Comparison of ENCODE assay signal across 18 cellular contexts in genomic region chr20:47257256-47257655, GRCh38.
DNase-seq lines count a peak whose midpoint lies in the region; FAIRE-seq and TF ChIP-seq lines count a peak whose summit lies in the region.
"Had no signal": no experiment of that assay in that cellular context is flagged by ENCODE, and none has a peak within 500 bp of the region (broad histone marks: within the 10 kb centered on the region; RNA-seq: fewer than 3 reads in every experiment).

No MANE protein-coding gene starts in this region.

- no peak for FAIRE-seq in H54 (lab: Jason Lieb, UNC)

- 95 to 98% methylated on average over 1 of the region's 1 CpG for WGBS in sigmoid colon, 2 donors

- TF ChIP-seq EP300 in sigmoid colon (IDR thresholded peaks at IDR 0.05): no peak

- TF ChIP-seq POLR2A in sigmoid colon (IDR thresholded peaks at IDR 0.05): no peak
- no peak for TF ChIP-seq POLR2A in H54 (IDR thresholded peaks at IDR 0.05; ENCODE audit: low read depth, low read length)

- DNase-seq in activated naive CD8-positive, alpha-beta T cell treated with anti-CD3 and anti-CD28 coated beads for 36 hours: no peak
- DNase-seq in SK-N-MC (ENCODE audit: low read depth, low spot score) (no peak), epithelial cell of prostate (ENCODE audit: low read depth, low spot score) (no peak), sigmoid colon (no peak), NCI-H2029 treated with DMSO at 0.1 percent for 48 hours (lab: John Stamatoyannopoulos, UW) (no peak), NCI-H2107 treated with DMSO at 0.1 percent for 48 hours (lab: John Stamatoyannopoulos, UW; ENCODE audit: unreplicated experiment) (no peak), H54 (ENCODE audit: insufficient read length, low spot score) (no peak)
- DNase-seq: activated CD4-positive, alpha-beta T cell treated with anti-CD3 and anti-CD28 coated beads for 48 hours; activated naive CD4-positive, alpha-beta T cell; body of pancreas; glutamatergic neuron; NCI-H1092 treated with DMSO at 0.1 percent for 48 hours; NCI-H82 had no signal

- H3K27ac ChIP-seq in SK-N-MC: 0 out of 2 replicates have a peak overlapping the region, but pooled peaks have one; percentile 19
- H3K27ac ChIP-seq in epithelial cell of prostate: peak overlapping the region; percentile 18
- H3K27ac ChIP-seq in sigmoid colon: peak overlapping the region in 3 of 4 donors; percentile 43 to 77 (median 68)
- H3K27ac ChIP-seq: body of pancreas, KMS-11 had no signal

- no peak for TF ChIP-seq CTCF in sigmoid colon (IDR thresholded peaks at IDR 0.05)

- H3K9me3 ChIP-seq in SK-N-MC (ENCODE audit: low read depth, low read length): no peaks in the 10 kb centered on the region
- H3K9me3 ChIP-seq in sigmoid colon: no peaks in the 10 kb centered on the region
- H3K9me3 ChIP-seq: BLaER1 treated with 17β-estradiol and CSF1 and Interleukin-3, amounts not matched to agents 10 nM and 100 nM; body of pancreas; tibial nerve had no signal

- H3K27ac Mint-ChIP-seq in activated naive CD8-positive, alpha-beta T cell: peak overlapping the region; percentile 19
- no peak overlapping the region for H3K27ac Mint-ChIP-seq in activated naive CD8-positive, alpha-beta T cell treated with anti-CD3 and anti-CD28 coated beads for 36 hours
- H3K27ac Mint-ChIP-seq: dendritic cell treated with granulocyte-macrophage colony-stimulating factor and Interleukin-4, amounts not matched to agents 40 ng/mL and 50 ng/mL, for 4 days had no signal

- peaks cover 15% of the 10 kb centered on the region for H3K4me1 Mint-ChIP-seq in activated naive CD8-positive, alpha-beta T cell (ENCODE audit: low read depth)
- peaks cover 16% of the 10 kb centered on the region for H3K4me1 Mint-ChIP-seq in activated naive CD8-positive, alpha-beta T cell treated with anti-CD3 and anti-CD28 coated beads for 36 hours

- peaks cover 0 to 34% (median 29%) of the 10 kb centered on the region in 4 donors for H3K4me1 ChIP-seq in sigmoid colon

- H3K9me3 Mint-ChIP-seq in activated naive CD8-positive, alpha-beta T cell (ENCODE audit: low read depth): no peaks in the 10 kb centered on the region
- H3K9me3 Mint-ChIP-seq in activated naive CD8-positive, alpha-beta T cell treated with anti-CD3 and anti-CD28 coated beads for 36 hours: no peaks in the 10 kb centered on the region
- H3K9me3 Mint-ChIP-seq: dendritic cell treated with granulocyte-macrophage colony-stimulating factor and Interleukin-4, amounts not matched to agents 40 ng/mL and 50 ng/mL, for 4 days had no signal

- H3K27me3 ChIP-seq in sigmoid colon: no peaks in the 10 kb centered on the region
- H3K27me3 ChIP-seq: BLaER1 treated with 17β-estradiol and CSF1 and Interleukin-3, amounts not matched to agents 10 nM and 100 nM; body of pancreas; tibial nerve had no signal

- peaks cover 16% of the 10 kb centered on the region for H3K36me3 ChIP-seq in SK-N-MC (ENCODE audit: insufficient read depth, low read length)
- H3K36me3 ChIP-seq in sigmoid colon: peaks cover 0 to 43% (median 21%) of the 10 kb centered on the region in 4 donors

- H3K4me3 ChIP-seq in SK-N-MC (no peak overlapping the region), sigmoid colon (no peak overlapping the region)
- H3K4me3 ChIP-seq: body of pancreas, tibial nerve had no signal

- peaks cover 2% of the 10 kb centered on the region for H3K36me3 Mint-ChIP-seq in activated naive CD8-positive, alpha-beta T cell
- peaks cover 17% of the 10 kb centered on the region for H3K36me3 Mint-ChIP-seq in activated naive CD8-positive, alpha-beta T cell treated with anti-CD3 and anti-CD28 coated beads for 36 hours

- H3K4me3 Mint-ChIP-seq in activated naive CD8-positive, alpha-beta T cell: no peak overlapping the region
- H3K4me3 Mint-ChIP-seq in activated naive CD8-positive, alpha-beta T cell treated with anti-CD3 and anti-CD28 coated beads for 36 hours: no peak overlapping the region
- H3K4me3 Mint-ChIP-seq: dendritic cell treated with granulocyte-macrophage colony-stimulating factor and Interleukin-4, amounts not matched to agents 40 ng/mL and 50 ng/mL, for 4 days had no signal

- intact Hi-C loops in sigmoid colon (cut with DNase I): no loop called here

- H3K27me3 Mint-ChIP-seq in activated naive CD8-positive, alpha-beta T cell: no peaks in the 10 kb centered on the region
- no peaks in the 10 kb centered on the region for H3K27me3 Mint-ChIP-seq in activated naive CD8-positive, alpha-beta T cell treated with anti-CD3 and anti-CD28 coated beads for 36 hours
- H3K27me3 Mint-ChIP-seq: dendritic cell treated with granulocyte-macrophage colony-stimulating factor and Interleukin-4, amounts not matched to agents 40 ng/mL and 50 ng/mL, for 4 days had no signal

- no peak overlapping the region for H3K9ac ChIP-seq in SK-N-MC (ENCODE audit: insufficient read length)
- H3K9ac ChIP-seq: KMS-11 had no signal

Comparison
In these comparisons a context has a peak if more than half of its experiments do, and no peak if none do; other contexts are left out.
1. H3K27ac ChIP-seq: peak in every context shown above with its lines; median percentile 68 in sigmoid colon; 19 in SK-N-MC; 18 in epithelial cell of prostate.